Comparison of ENCODE assay signal across 12 cellular contexts in genomic region chr2:84800194-84800805, GRCh38.
DNase-seq lines count a peak whose midpoint lies in the region; ATAC-seq and TF ChIP-seq lines count a peak whose summit lies in the region.
"Had no signal": no experiment of that assay in that cellular context is flagged by ENCODE, and none has a peak within 500 bp of the region (broad histone marks: within the 10 kb centered on the region; RNA-seq: fewer than 3 reads in every experiment).

No MANE protein-coding gene starts in this region.

- POLR2A ChIA-PET in activated CD4-positive, alpha-beta T cell treated with anti-CD3 and anti-CD28 coated beads, Interleukin-2, amount 10 ng/mL, durations not matched to agents 7 days and 5 days (lab: Charles Lee) = no interaction called here

- H3K27me3 ChIP-seq in iPS-20b (ENCODE audit: insufficient read depth, low read length) = no peaks in the 10 kb centered on the region
- no peaks in the 10 kb centered on the region for H3K27me3 ChIP-seq in right cardiac atrium (ENCODE audit: control insufficient read depth, insufficient read depth)
- H3K27me3 ChIP-seq: right lobe of liver had no signal

- peaks cover 19% of the 10 kb centered on the region for H3K9me3 Mint-ChIP-seq in activated CD4-positive, alpha-beta T cell treated with anti-CD3 and anti-CD28 coated beads, Interleukin-2, amount 10 ng/mL, durations not matched to agents 7 days and 5 days

- H3K27me3 Mint-ChIP-seq in activated CD4-positive, alpha-beta T cell treated with anti-CD3 and anti-CD28 coated beads, Interleukin-2, amount 10 ng/mL, durations not matched to agents 7 days and 5 days = no peaks in the 10 kb centered on the region

- H3K9me3 ChIP-seq in iPS-20b (ENCODE audit: insufficient read depth, low read depth, low read length) (no peaks in the 10 kb centered on the region), right cardiac atrium (ENCODE audit: control insufficient read depth, low read length) (no peaks in the 10 kb centered on the region)
- H3K9me3 ChIP-seq: HAP-1, right lobe of liver had no signal

- ATAC-seq in GM21529 (IDR thresholded peaks at IDR 0.05; ENCODE audit: unreplicated experiment) (peak; percentile 95), HG03196 (IDR thresholded peaks at IDR 0.05; ENCODE audit: unreplicated experiment) (peak; percentile 76), omental fat pad (ENCODE audit: low FRiP score) (no peak), right cardiac atrium (no peak)
- ATAC-seq: right lobe of liver had no signal

- H3K36me3 Mint-ChIP-seq in activated CD4-positive, alpha-beta T cell treated with anti-CD3 and anti-CD28 coated beads, Interleukin-2, amount 10 ng/mL, durations not matched to agents 7 days and 5 days (ENCODE audit: low read depth) = peaks cover 8% of the 10 kb centered on the region

- no peaks in the 10 kb centered on the region for H3K36me3 ChIP-seq in iPS-20b (ENCODE audit: insufficient read depth, low read depth, low read length)
- H3K36me3 ChIP-seq: HAP-1, right lobe of liver had no signal

- DNase-seq in activated CD4-positive, alpha-beta T cell treated with anti-CD3 and anti-CD28 coated beads, Interleukin-2, amount 10 ng/mL, durations not matched to agents 7 days and 5 days = no peak
- no peak for DNase-seq in activated CD4-positive, alpha-beta T cell treated with anti-CD3 and anti-CD28 coated beads for 1 hour
- no peak for DNase-seq in omental fat pad (ENCODE audit: low spot score)
- no peak for DNase-seq in NCI-H69 (lab: John Stamatoyannopoulos, UW)
- no peak for DNase-seq in right cardiac atrium
- DNase-seq: activated effector memory CD4-positive, alpha-beta T cell treated with anti-CD3 and anti-CD28 coated beads, Interleukin-2, amount 50 U/mL, for 16 hours; mesenchymal stem cell; right lobe of liver had no signal

- WGBS in right cardiac atrium = 61% methylated on average over 1 of the region's 1 CpG

- H3K27ac ChIP-seq in iPS-20b (ENCODE audit: low read length) = peak overlapping the region; percentile 1
- H3K27ac ChIP-seq in right cardiac atrium (ENCODE audit: low read length) = no peak overlapping the region
- H3K27ac ChIP-seq: right lobe of liver had no signal

- peaks cover 11% of the 10 kb centered on the region for H3K4me1 ChIP-seq in iPS-20b (ENCODE audit: insufficient read depth, low read length)
- H3K4me1 ChIP-seq in right cardiac atrium (ENCODE audit: control insufficient read depth, insufficient read depth, low read length) = no peaks in the 10 kb centered on the region
- H3K4me1 ChIP-seq: right lobe of liver had no signal

- peak overlapping the region; percentile 80 for H3K27ac Mint-ChIP-seq in activated CD4-positive, alpha-beta T cell treated with anti-CD3 and anti-CD28 coated beads, Interleukin-2, amount 10 ng/mL, durations not matched to agents 7 days and 5 days

- H3K4me3 Mint-ChIP-seq in activated CD4-positive, alpha-beta T cell treated with anti-CD3 and anti-CD28 coated beads, Interleukin-2, amount 10 ng/mL, durations not matched to agents 7 days and 5 days = peak overlapping the region; percentile 12

- H3K4me3 ChIP-seq in iPS-20b (ENCODE audit: low read length) (peak overlapping the region; percentile 36), right cardiac atrium (ENCODE audit: low read length) (no peak overlapping the region)
- H3K4me3 ChIP-seq: HAP-1, right lobe of liver had no signal

- intact Hi-C loops in right cardiac atrium (cut with DNase I) = no loop called here

- no peak for TF ChIP-seq CTCF in omental fat pad (IDR thresholded peaks at IDR 0.05)

- peaks cover 17% of the 10 kb centered on the region for H3K4me1 Mint-ChIP-seq in activated CD4-positive, alpha-beta T cell treated with anti-CD3 and anti-CD28 coated beads, Interleukin-2, amount 10 ng/mL, durations not matched to agents 7 days and 5 days

- CTCF ChIA-PET in activated CD4-positive, alpha-beta T cell treated with anti-CD3 and anti-CD28 coated beads, Interleukin-2, amount 10 ng/mL, durations not matched to agents 7 days and 5 days (lab: Charles Lee) = interaction anchor here (1.6 kb wide), 1 partner anchor 15 kb away, joined by 4 read pairs; no protein-coding TSS in a partner anchor

- H3K9ac ChIP-seq in iPS-20b (ENCODE audit: low read depth, low read length) = no peak overlapping the region

Comparison
In these comparisons a context has a peak if more than half of its experiments do, and no peak if none do; other contexts are left out.
1. ATAC-seq: peak in GM21529 (single experiment) and HG03196 (single experiment); none in omental fat pad (single experiment) and right cardiac atrium (0 of 2).